ENCODE assay signal across 9 cellular contexts in the genomic region with DNA sequence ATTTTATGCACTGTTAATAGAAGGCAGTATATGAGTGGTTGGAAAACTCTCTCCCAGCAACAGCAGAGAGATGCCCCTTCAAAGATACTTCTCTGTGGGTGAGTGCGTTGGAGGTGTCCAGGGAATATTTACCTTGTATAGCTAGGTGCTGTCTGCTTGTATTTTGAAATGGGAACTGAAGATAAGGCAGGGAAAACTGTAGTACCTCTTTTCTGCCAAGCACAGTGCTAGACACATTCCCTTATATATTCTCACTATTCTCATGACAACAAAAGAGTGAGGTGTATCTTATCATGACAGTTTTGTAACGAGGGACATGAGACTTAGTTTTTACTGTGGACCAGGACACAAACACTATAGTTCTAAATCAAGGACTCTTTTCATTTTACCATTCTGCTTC. TPM values are rescaled to one million over a fixed set of nuclear protein-coding genes. Genes with fewer than 3 reads are reported as not detected.
DNase-seq lines count a peak whose midpoint lies in the region; ATAC-seq and TF ChIP-seq lines count a peak whose summit lies in the region.
"Had no signal": no experiment of that assay in that cellular context is flagged by ENCODE, and none has a peak within 500 bp of the region (broad histone marks: within the 10 kb centered on the region; RNA-seq: fewer than 3 reads in every experiment).

No MANE protein-coding gene starts in this region.

- TF ChIP-seq CTCF in AG10803 (conservative IDR thresholded peaks at IDR 0.05; ENCODE audit: low read length): peak; percentile 35
- peak; percentile 60 for TF ChIP-seq CTCF in GM12873 (IDR thresholded peaks at IDR 0.05; ENCODE audit: insufficient read depth, low read depth, low read length, missing control alignments)
- peak; percentile 37 for TF ChIP-seq CTCF in glutamatergic neuron (IDR thresholded peaks at IDR 0.05; ENCODE audit: partially characterized antibody, unreplicated experiment)

- no peak for ATAC-seq in GM18511 (IDR thresholded peaks at IDR 0.05; ENCODE audit: unreplicated experiment)
- no peak for ATAC-seq in GM19023 (IDR thresholded peaks at IDR 0.05; ENCODE audit: unreplicated experiment)

- peaks cover 18% of the 10 kb centered on the region for H3K4me1 Mint-ChIP-seq in glutamatergic neuron (ENCODE audit: low read depth, unreplicated experiment)

- H3K27ac Mint-ChIP-seq in glutamatergic neuron (ENCODE audit: unreplicated experiment): no peak overlapping the region

- peaks cover 2% of the 10 kb centered on the region for H3K27me3 Mint-ChIP-seq in glutamatergic neuron (ENCODE audit: unreplicated experiment)

- H3K4me3 Mint-ChIP-seq in glutamatergic neuron (ENCODE audit: unreplicated experiment): peak overlapping the region; percentile 95

- H3K36me3 Mint-ChIP-seq in glutamatergic neuron (ENCODE audit: unreplicated experiment): no peaks in the 10 kb centered on the region

- in situ Hi-C loops in SK-MEL-5 (cut with HindIII; ENCODE audit: low pct_unique_long_range_greater_than_20kb, low sequenced_read_pairs): no loop called here

- H3K9me3 Mint-ChIP-seq in glutamatergic neuron (ENCODE audit: unreplicated experiment): peaks cover 5% of the 10 kb centered on the region

- DNase-seq in AG10803 (ENCODE audit: low read depth) (no peak), SK-MEL-5 (ENCODE audit: low read depth, low spot score) (peak; percentile 45), glutamatergic neuron (no peak), middle frontal gyrus (ENCODE audit: extremely low spot score, low spot score) (no peak)
- no peak for DNase-seq in stimulated activated CD4-positive, alpha-beta T cell treated with anti-CD3 and anti-CD28 coated beads, Interleukin-12 subunit alpha, Interleukin-12 subunit beta, amount 100 ng/mL, for 4 hours

- H3K4me3 ChIP-seq in AG10803 (ENCODE audit: low read length): peak overlapping the region; percentile 81
- H3K4me3 ChIP-seq: lung had no signal

RNA-seq across cellular contexts. Expression of a gene that starts 2.1 kb away (rescaled TPM):
- 23.8 and 26.1 TPM in 2 replicates for total RNA-seq in SK-MEL-5 (2014; rRNA removed; shearing (Covaris generic))
- 16.6 and 17.8 TPM in 2 replicates for polyA plus RNA-seq in SK-MEL-5 (2015; cell fraction: cytosol; rRNA removed)
- 27.3 and 28.8 TPM in 2 replicates for polyA plus RNA-seq in SK-MEL-5 (2015; cell fraction: nucleus; rRNA removed)
- 29.2 TPM for total RNA-seq in glutamatergic neuron (ENCODE audit: unreplicated experiment)
